In the genomic region with DNA sequence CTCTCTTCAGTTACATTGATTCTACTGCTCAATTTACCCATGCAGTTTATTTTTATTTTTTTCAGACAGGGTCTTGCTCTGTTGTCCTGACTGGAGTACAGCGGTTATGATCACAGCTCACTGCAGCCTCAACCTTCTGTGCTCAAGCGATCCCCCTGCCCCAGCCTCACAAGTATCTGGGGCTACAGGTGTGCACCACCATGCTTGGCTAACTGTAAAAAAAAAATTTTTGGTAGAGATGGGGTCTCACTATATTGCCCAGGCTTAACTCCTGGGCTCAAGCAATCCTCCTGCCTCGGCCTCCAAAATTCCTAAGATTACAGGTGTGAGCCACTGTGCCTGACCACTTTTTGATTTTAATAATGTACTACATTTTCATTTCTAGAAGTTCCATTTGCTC, we compare ENCODE assay signal across 2 cellular contexts.
TF ChIP-seq lines count a peak whose summit lies in the region.

No MANE protein-coding gene starts in this region.

TF ChIP-seq in WTC11, 78 proteins besides CTCF, POLR2A, EP300 and RAD21:
- TF ChIP-seq ZNF121 (CRISPR knock-in tag; IDR thresholded peaks at IDR 0.05) (peak; percentile 40; the same call in 1 of the 2 replicates), ZBTB43 (CRISPR knock-in tag; IDR thresholded peaks at IDR 0.05) (no peak)

TF ChIP-seq in H1, 55 proteins besides CTCF, POLR2A, EP300 and RAD21:
- no peak for TF ChIP-seq BRCA1 (IDR thresholded peaks at IDR 0.05; ENCODE audit: low read depth, low read length)
- peak; percentile 51; the same call in 1 of the 2 replicates for TF ChIP-seq KDM1A (IDR thresholded peaks at IDR 0.05; ENCODE audit: borderline replicate concordance, low read length)
